ENCODE assay signal across 8 cellular contexts in genomic region chr16:1310832-1311200, GRCh38. TPM values are rescaled to one million over a fixed set of nuclear protein-coding genes. Genes with fewer than 3 reads are reported as not detected.
DNase-seq lines count a peak whose midpoint lies in the region; ATAC-seq and TF ChIP-seq lines count a peak whose summit lies in the region.

No MANE protein-coding gene starts in this region.

- H3K4me3 Mint-ChIP-seq in T-helper 17 cell = peak overlapping the region; percentile 100
- H3K4me3 Mint-ChIP-seq in progenitor cell of endocrine pancreas (ENCODE audit: low read depth) = peak overlapping the region; percentile 100

- in situ Hi-C loops in HAP-1 (cut with MboI; ENCODE audit: low sequenced_read_pairs) = no loop called here

- H3K27me3 Mint-ChIP-seq in T-helper 17 cell (no peaks in the 10 kb centered on the region), progenitor cell of endocrine pancreas (no peaks in the 10 kb centered on the region)

- no peak for TF ChIP-seq CTCF in progenitor cell of endocrine pancreas (IDR thresholded peaks at IDR 0.05; ENCODE audit: unreplicated experiment)

- H3K9me3 Mint-ChIP-seq in progenitor cell of endocrine pancreas (ENCODE audit: low read depth) = no peaks in the 10 kb centered on the region

- peaks cover 3% of the 10 kb centered on the region for H3K36me3 Mint-ChIP-seq in T-helper 17 cell (ENCODE audit: low read depth)
- H3K36me3 Mint-ChIP-seq in progenitor cell of endocrine pancreas (ENCODE audit: insufficient read depth) = peaks cover 3% of the 10 kb centered on the region

- DNase-seq in HAP-1 (ENCODE audit: low spot score in 2 of 2) = no peak
- no peak for DNase-seq in T-helper 17 cell
- DNase-seq in progenitor cell of endocrine pancreas (ENCODE audit: low spot score, unreplicated experiment) = no peak
- DNase-seq in NCI-H1092 treated with DMSO at 0.1 percent for 48 hours (lab: John Stamatoyannopoulos, UW) = no peak
- DNase-seq in cerebellar nuclear complex (lab: John Stamatoyannopoulos, UW) = no peak
- DNase-seq in GOT3 (lab: John Stamatoyannopoulos, UW) = no peak

- ATAC-seq in T-helper 17 cell = no peak
- peak; percentile 4 for ATAC-seq in esophagus mucosa
- ATAC-seq in GM21367 (IDR thresholded peaks at IDR 0.05; ENCODE audit: unreplicated experiment) = no peak

- H3K4me3 ChIP-seq in HAP-1 = peak overlapping the region; percentile 78

- H3K27ac Mint-ChIP-seq in T-helper 17 cell (peak overlapping the region; percentile 96), progenitor cell of endocrine pancreas (peak overlapping the region; percentile 99)

- peaks cover 41% of the 10 kb centered on the region for H3K36me3 ChIP-seq in HAP-1 (replicated peaks)

- peaks cover 8% of the 10 kb centered on the region for H3K4me1 ChIP-seq in HAP-1

- H3K4me1 Mint-ChIP-seq in T-helper 17 cell = peaks cover 13% of the 10 kb centered on the region
- peaks cover 19% of the 10 kb centered on the region for H3K4me1 Mint-ChIP-seq in progenitor cell of endocrine pancreas (ENCODE audit: low read depth)

- H3K27me3 ChIP-seq in HAP-1 (ENCODE audit: low read depth) = no peaks in the 10 kb centered on the region

- H3K9me3 ChIP-seq in HAP-1 (no peaks in the 10 kb centered on the region), T-helper 17 cell (ENCODE audit: control insufficient read depth, low read length, poor library complexity, severe bottlenecking) (no peaks in the 10 kb centered on the region)

RNA-seq across cellular contexts. Expression of gene UBE2I, which starts 1.4 kb away (rescaled TPM):
- total RNA-seq in T-helper 17 cell = 100 to 1,000 TPM; 233 to 249 TPM
- 93.1 TPM for total RNA-seq in esophagus mucosa
- 211 and 212 TPM in 2 replicates for total RNA-seq in progenitor cell of endocrine pancreas

RNA-seq across cellular contexts. Expression of gene BAIAP3, which starts 22.6 kb away (rescaled TPM):
- 10 to 100 TPM; 11.8 to 20.0 TPM for total RNA-seq in T-helper 17 cell
- total RNA-seq in esophagus mucosa = 2.0 TPM
- total RNA-seq in progenitor cell of endocrine pancreas = 17.5 and 18.2 TPM in 2 replicates

RNA-seq across cellular contexts. Expression of gene TSR3, which starts 40.9 kb away (rescaled TPM):
- total RNA-seq in T-helper 17 cell = 10 to 100 TPM; 24.4 to 27.7 TPM
- 42.6 TPM for total RNA-seq in esophagus mucosa
- 52.6 and 56.8 TPM in 2 replicates for total RNA-seq in progenitor cell of endocrine pancreas

RNA-seq across cellular contexts. Expression of gene GNPTG, which starts 40.9 kb away (rescaled TPM):
- total RNA-seq in T-helper 17 cell = 10 to 100 TPM; 39.2 to 48.0 TPM
- total RNA-seq in esophagus mucosa = 25.7 TPM
- total RNA-seq in progenitor cell of endocrine pancreas = 49.7 and 51.7 TPM in 2 replicates

RNA-seq across cellular contexts. Expression of gene TPSD1, which starts 54.9 kb away (rescaled TPM):
- total RNA-seq in T-helper 17 cell (not detected), esophagus mucosa (not detected), progenitor cell of endocrine pancreas (not detected in 2 replicates)
